In the genomic region with DNA sequence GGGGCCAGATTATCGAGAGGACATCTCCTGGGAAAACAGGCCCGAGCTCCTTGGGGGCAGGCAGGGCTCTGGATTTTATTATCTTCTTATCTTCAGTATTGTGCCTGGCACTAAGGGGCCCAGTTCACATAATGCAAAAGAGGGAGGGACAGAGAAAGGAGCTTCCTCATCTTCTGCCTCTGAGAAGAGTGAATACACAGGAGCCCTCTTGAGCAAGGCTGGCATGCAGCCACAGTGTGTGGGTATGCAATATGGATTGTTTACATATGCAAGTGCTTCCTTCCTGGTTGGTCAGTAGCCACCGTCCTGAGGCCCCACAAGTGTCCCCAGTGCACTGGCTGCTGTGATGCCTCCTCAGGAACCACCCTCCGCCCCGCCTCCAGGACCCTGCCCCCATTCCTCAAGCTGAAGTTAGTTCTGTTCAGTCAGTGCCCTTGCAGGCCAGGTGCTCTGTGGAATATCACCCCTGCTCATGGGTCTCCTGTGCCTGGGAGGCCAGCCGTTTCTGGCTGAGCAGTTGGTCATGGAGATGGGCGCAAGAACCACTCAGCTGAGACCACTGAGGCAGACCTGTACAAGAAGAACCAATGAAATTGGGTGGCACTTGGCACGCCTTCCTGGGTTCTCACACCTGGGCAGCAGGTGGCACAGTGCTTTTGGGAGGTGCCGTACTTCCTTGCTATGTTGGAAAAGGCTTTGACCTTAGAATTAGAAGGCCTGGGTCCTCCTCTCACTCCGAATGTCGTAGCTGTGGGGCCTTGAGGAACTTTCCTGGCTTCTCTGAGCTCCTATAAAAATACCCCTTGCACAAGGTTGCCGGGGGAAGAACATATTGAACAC, we compare ENCODE assay signal across 8 cellular contexts. TPM values are rescaled to one million over a fixed set of nuclear protein-coding genes. Genes with fewer than 3 reads are reported as not detected.
DNase-seq lines count a peak whose midpoint lies in the region; ATAC-seq and TF ChIP-seq lines count a peak whose summit lies in the region.

No MANE protein-coding gene starts in this region.

- no peak for DNase-seq in AG04450 (ENCODE audit: low read depth, low spot score)
- DNase-seq in HuH-7.5 (ENCODE audit: low spot score) = peak; percentile 39
- peak; percentile 71 for DNase-seq in SW480 (ENCODE audit: low spot score)
- DNase-seq in iPS-NIHi7 (ENCODE audit: extremely low spot score) = peak; percentile 70
- DNase-seq in activated CD8-positive, alpha-beta memory T cell treated with anti-CD3 and anti-CD28 coated beads, Interleukin-2, amount 10 ng/mL, durations not matched to agents 7 days and 5 days = no peak
- no peak for DNase-seq in activated naive CD4-positive, alpha-beta T cell treated with anti-CD3 and anti-CD28 coated beads, Interleukin-2, amount 50 U/mL, for 16 hours
- DNase-seq in superior temporal gyrus (ENCODE audit: extremely low spot score) = no peak

- H3K4me1 Mint-ChIP-seq in activated CD8-positive, alpha-beta memory T cell treated with anti-CD3 and anti-CD28 coated beads, Interleukin-2, amount 10 ng/mL, durations not matched to agents 7 days and 5 days = peaks cover 7% of the 10 kb centered on the region

- H3K27me3 ChIP-seq in AG04450 (ENCODE audit: control insufficient read depth, insufficient read depth, low read length) = no peaks in the 10 kb centered on the region

- H3K4me3 Mint-ChIP-seq in activated CD8-positive, alpha-beta memory T cell treated with anti-CD3 and anti-CD28 coated beads, Interleukin-2, amount 10 ng/mL, durations not matched to agents 7 days and 5 days = no peak overlapping the region

- no peak overlapping the region for H3K4me3 ChIP-seq in AG04450 (ENCODE audit: low read depth, low read length)

- no peaks in the 10 kb centered on the region for H3K9me3 Mint-ChIP-seq in activated CD8-positive, alpha-beta memory T cell treated with anti-CD3 and anti-CD28 coated beads, Interleukin-2, amount 10 ng/mL, durations not matched to agents 7 days and 5 days (ENCODE audit: low read depth)

- no peaks in the 10 kb centered on the region for H3K36me3 Mint-ChIP-seq in activated CD8-positive, alpha-beta memory T cell treated with anti-CD3 and anti-CD28 coated beads, Interleukin-2, amount 10 ng/mL, durations not matched to agents 7 days and 5 days

- ATAC-seq in activated CD8-positive, alpha-beta memory T cell treated with anti-CD3 and anti-CD28 coated beads, Interleukin-2, amount 10 ng/mL, durations not matched to agents 7 days and 5 days = no peak
- no peak for ATAC-seq in GM21825 (IDR thresholded peaks at IDR 0.05; ENCODE audit: unreplicated experiment)

- CTCF ChIA-PET in AG04450 (lab: Charles Lee) = interaction anchor here (1.7 kb wide), 1 partner anchor 87 kb away, joined by 3 read pairs; no protein-coding TSS in a partner anchor
- CTCF ChIA-PET in activated CD8-positive, alpha-beta memory T cell treated with anti-CD3 and anti-CD28 coated beads, Interleukin-2, amount 10 ng/mL, durations not matched to agents 7 days and 5 days (lab: Charles Lee) = no interaction called here

- no peak for TF ChIP-seq CTCF in AG04450 (IDR thresholded peaks at IDR 0.05; ENCODE audit: low read depth, low read length)

- H3K27ac Mint-ChIP-seq in activated CD8-positive, alpha-beta memory T cell treated with anti-CD3 and anti-CD28 coated beads, Interleukin-2, amount 10 ng/mL, durations not matched to agents 7 days and 5 days = no peak overlapping the region

- H3K27me3 Mint-ChIP-seq in activated CD8-positive, alpha-beta memory T cell treated with anti-CD3 and anti-CD28 coated beads, Interleukin-2, amount 10 ng/mL, durations not matched to agents 7 days and 5 days = peaks cover 8% of the 10 kb centered on the region

- H3K27ac ChIP-seq in AG04450 (ENCODE audit: low read depth, low read length) = peak overlapping the region; percentile 11

- no peaks in the 10 kb centered on the region for H3K9me3 ChIP-seq in AG04450 (ENCODE audit: control insufficient read depth, insufficient read depth, low read length)

- POLR2A ChIA-PET in AG04450 (lab: Yijun Ruan, JAX) = interaction anchor here (0.7 to 0.8 kb wide), 2 partner anchors 36 to 221 kb away, joined by 3 to 8 read pairs; partner anchors contain the start of gene ZFP36L1

RNA-seq across cellular contexts. Expression of gene ACTN1, which starts 35.1 kb away (rescaled TPM):
- polyA plus RNA-seq in AG04450 (2011; rRNA removed) = 641 and 751 TPM in 2 replicates
- polyA minus RNA-seq in AG04450 (2011; rRNA and poly(A)+ RNA removed) = 1,243 and 1,580 TPM in 2 replicates
- 10 to 100 TPM; 26.8 to 56.0 TPM for total RNA-seq in activated CD8-positive, alpha-beta memory T cell treated with anti-CD3 and anti-CD28 coated beads, Interleukin-2, amount 10 ng/mL, durations not matched to agents 7 days and 5 days

Comparison
In these comparisons a context has a peak if more than half of its experiments do, and no peak if none do; other contexts are left out.
1. DNase-seq: peak in HuH-7.5 (single experiment), SW480 (single experiment) and iPS-NIHi7 (single experiment); none in AG04450 (single experiment), activated CD8-positive, alpha-beta memory T cell treated with anti-CD3 and anti-CD28 coated beads, Interleukin-2, amount 10 ng/mL, durations not matched to agents 7 days and 5 days (single experiment), activated naive CD4-positive, alpha-beta T cell treated with anti-CD3 and anti-CD28 coated beads, Interleukin-2, amount 50 U/mL, for 16 hours (single experiment) and superior temporal gyrus (single experiment).